Comparison of ENCODE assay signal across 31 cellular contexts in the genomic region with DNA sequence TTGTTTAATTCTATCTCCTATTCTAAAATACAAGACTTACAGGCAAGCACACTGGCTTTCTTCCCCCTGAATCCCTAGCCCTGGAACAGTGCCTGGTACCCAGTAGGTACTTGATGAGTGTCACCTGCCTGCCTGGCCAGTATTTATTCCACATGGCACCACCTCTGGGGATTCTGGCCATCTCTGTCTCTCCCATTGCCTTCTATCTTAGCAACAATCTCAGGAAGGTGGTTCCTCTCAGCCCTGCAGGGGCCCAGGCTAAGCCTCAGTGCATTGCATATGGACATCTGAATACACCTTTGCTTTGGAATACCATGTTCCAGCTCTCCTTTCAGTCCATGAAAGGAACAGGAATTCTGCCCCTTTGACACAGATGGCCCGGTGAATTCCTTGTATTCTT.
"Had no signal": no experiment of that assay in that cellular context is flagged by ENCODE, and none has a peak within 500 bp of the region (broad histone marks: within the 10 kb centered on the region; RNA-seq: fewer than 3 reads in every experiment).

No MANE protein-coding gene starts in this region.

- H3K4me3 ChIP-seq: adrenal gland, body of pancreas, breast epithelium had no signal

- H3K4me1 ChIP-seq: adrenal gland, body of pancreas, breast epithelium had no signal

- H3K9me3 ChIP-seq: adrenal gland, body of pancreas, breast epithelium had no signal

- H3K27me3 ChIP-seq: adrenal gland, body of pancreas, brain microvascular endothelial cell, breast epithelium had no signal

- DNase-seq: activated B cell treated with CpG ODN at 0.5 μM for 24 hours; activated CD4-positive, alpha-beta memory T cell treated with anti-CD3 and anti-CD28 coated beads for 36 hours; activated CD4-positive, alpha-beta T cell treated with anti-CD3 and anti-CD28 coated beads for 4 hours; activated CD4-positive, alpha-beta T cell treated with anti-CD3 and anti-CD28 coated beads, Interleukin-2, amount 10 ng/mL, durations not matched to agents 24 days and 14 days; activated CD4-positive, alpha-beta T cell treated with anti-CD3 and anti-CD28 coated beads, Interleukin-2, amount 50 U/mL, for 1 hour; activated CD4-positive, alpha-beta T cell treated with anti-CD3 and anti-CD28 coated beads, Interleukin-2, amount 50 U/mL, for 4 hours; activated CD4-positive, CD25-positive, alpha-beta regulatory T cell treated with anti-CD3 and anti-CD28 coated beads, Interleukin-2, amount 50 U/mL, for 72 hours; activated CD8-positive, alpha-beta memory T cell treated with anti-CD3 and anti-CD28 coated beads, Interleukin-2, amount 50 U/mL, for 4 hours; activated CD8-positive, alpha-beta T cell treated with anti-CD3 and anti-CD28 coated beads for 36 hours; activated effector memory CD4-positive, alpha-beta T cell treated with anti-CD3 and anti-CD28 coated beads, Interleukin-2, amount 50 U/mL, for 16 hours; activated gamma-delta T cell treated with Interleukin-2 at 50 U/mL for 16 hours; activated naive CD4-positive, alpha-beta T cell; activated naive CD4-positive, alpha-beta T cell treated with anti-CD3 and anti-CD28 coated beads for 36 hours; activated naive CD4-positive, alpha-beta T cell treated with anti-CD3 and anti-CD28 coated beads, Interleukin-2, amount 50 U/mL, for 16 hours; activated naive CD8-positive, alpha-beta T cell treated with anti-CD3 and anti-CD28 coated beads for 36 hours; activated T-cell treated with anti-CD3 and anti-CD28 coated beads for 4 hours; activated T-cell treated with anti-CD3 and anti-CD28 coated beads, Interleukin-2, amount 50 U/mL, for 1 hour; activated T-cell treated with anti-CD3 and anti-CD28 coated beads, Interleukin-2, amount 50 U/mL, for 4 hours; activated T-cell treated with anti-CD3 and anti-CD28 coated beads, Interleukin-2, amount 50 U/mL, for 72 hours; adrenal gland; amniotic stem cell; aorta; body of pancreas; brain microvascular endothelial cell; T-helper 1 cell; T-helper 2 cell; T-helper 9 cell had no signal

- ATAC-seq: activated CD8-positive, alpha-beta T cell treated with anti-CD3 and anti-CD28 coated beads for 36 hours; activated naive CD4-positive, alpha-beta T cell treated with anti-CD3 and anti-CD28 coated beads, Interleukin-2, amount 50 U/mL, for 72 hours; activated T-cell treated with anti-CD3 and anti-CD28 coated beads, Interleukin-2, amount 50 U/mL, for 4 hours; activated T-cell treated with anti-CD3 and anti-CD28 coated beads, Interleukin-2, amount 50 U/mL, for 72 hours; activated T-helper 17 cell treated with anti-CD3 and anti-CD28 coated beads, Interleukin-2, amount 50 U/mL, for 72 hours; body of pancreas had no signal

- H3K27ac ChIP-seq: adrenal gland, body of pancreas, brain microvascular endothelial cell, breast epithelium, VCaP had no signal

- H3K36me3 ChIP-seq: adrenal gland, brain microvascular endothelial cell, breast epithelium had no signal
